In genomic region chr16:46801428-46802049, GRCh38 we compare ENCODE assay signal across 8 cellular contexts. TPM values are rescaled to one million over a fixed set of nuclear protein-coding genes. Genes with fewer than 3 reads are reported as not detected.
A peak's percentile ranks its signal among the peaks of the same experiment; 100 is the strongest.
DNase-seq lines count a peak whose midpoint lies in the region; ATAC-seq, FAIRE-seq and TF ChIP-seq lines count a peak whose summit lies in the region.

No MANE protein-coding gene starts in this region.

- H3K27me3 ChIP-seq in AG04450 (ENCODE audit: control insufficient read depth, insufficient read depth, low read length) = no peaks in the 10 kb centered on the region
- no peaks in the 10 kb centered on the region for H3K27me3 ChIP-seq in H9 (ENCODE audit: insufficient read depth, low read length)

- H3K9me3 Mint-ChIP-seq in H9 = peaks cover 0 to 5% of the 10 kb centered on the region in 2 experiments; a peak in 4 of 5 replicates

- H2BK5ac ChIP-seq in H9 (ENCODE audit: insufficient read length, low read length) = no peak overlapping the region

- no CpG with 5 or more reads among the region's 5 CpGs for WGBS in H9 (ENCODE audit: extremely low coverage, insufficient read length, low lambda C conversion rate)

- H3K4me1 Mint-ChIP-seq in H9 = peaks cover 0 to 3% of the 10 kb centered on the region in 2 experiments; a peak in 2 of 4 replicates

- H2BK120ac ChIP-seq in H9 (ENCODE audit: low read depth, low read length, poor library complexity, severe bottlenecking) = no peak overlapping the region

- no peak overlapping the region for H3K56ac ChIP-seq in H9 (ENCODE audit: insufficient read length, low read depth, low read length)

- no peak overlapping the region for H3K4me3 Mint-ChIP-seq in H9

- no peak overlapping the region for H3K4ac ChIP-seq in H9 (ENCODE audit: low read depth, low read length)

- peak; percentile 68 for FAIRE-seq in RCC 7860 (lab: Jason Lieb, UNC)

- no peak overlapping the region for H2BK15ac ChIP-seq in H9 (ENCODE audit: low read depth, low read length)

- no peak overlapping the region for H3K27ac Mint-ChIP-seq in H9

- no peaks in the 10 kb centered on the region for H3K4me1 ChIP-seq in H9 (ENCODE audit: insufficient read depth, low read length)

- H3K4me3 ChIP-seq in AG04450 (ENCODE audit: low read depth, low read length) = no peak overlapping the region

- no peak overlapping the region for H2BK20ac ChIP-seq in H9 (ENCODE audit: low read depth, low read length, poor library complexity, severe bottlenecking)

- no peak overlapping the region for H4K91ac ChIP-seq in H9 (ENCODE audit: insufficient read length, low read depth, low read length)

- no peaks in the 10 kb centered on the region for H3K23me2 ChIP-seq in H9 (ENCODE audit: insufficient read length, low read depth, low read length, poor library complexity, severe bottlenecking)

- peaks cover 5 to 16% (median 14%) of the 10 kb centered on the region in 3 experiments for H3K36me3 Mint-ChIP-seq in H9 (ENCODE audit: insufficient read depth in 1 of 3, low read depth in 3 of 3)

- no peak overlapping the region for H3K14ac ChIP-seq in H9 (ENCODE audit: insufficient read depth, low read length)

- no peak overlapping the region for H4K5ac ChIP-seq in H9 (ENCODE audit: insufficient read length, low read depth, low read length)

- no peaks in the 10 kb centered on the region for H3K79me1 ChIP-seq in H9 (ENCODE audit: insufficient read depth, low read depth, low read length, poor library complexity, severe bottlenecking)

- CTCF ChIA-PET in AG04450 (lab: Charles Lee) = interaction anchor here (0.6 to 5.2 kb wide), 28 partner anchors 8 to 1584 kb away, joined by 3 to 76 read pairs (median 5); no protein-coding TSS in a partner anchor

- no peak overlapping the region for H3K9ac ChIP-seq in H9 (ENCODE audit: extremely low read depth, insufficient read length, low read length)

- DNase-seq in AG04450 (ENCODE audit: low read depth, low spot score) = no peak
- DNase-seq in H9 = no peak
- DNase-seq in RCC 7860 (ENCODE audit: low spot score) = peak; percentile 42
- peak; percentile 19 for DNase-seq in foreskin melanocyte
- no peak for DNase-seq in activated CD8-positive, alpha-beta memory T cell treated with anti-CD3 and anti-CD28 coated beads, Interleukin-2, amount 50 U/mL, for 4 hours

- H2AFZ ChIP-seq in H9 (ENCODE audit: low read length) = no peak overlapping the region

- H3K18ac ChIP-seq in H9 (ENCODE audit: insufficient read length, low read depth, low read length) = no peak overlapping the region

- H3K27me3 Mint-ChIP-seq in H9 (ENCODE audit: low read depth) = no peaks in the 10 kb centered on the region

- H4K8ac ChIP-seq in H9 (replicated peaks; ENCODE audit: insufficient read length, low read depth, low read length) = no peak overlapping the region

- no peak overlapping the region for H3T11ph ChIP-seq in H9 (ENCODE audit: low read length)

- H2BK12ac ChIP-seq in H9 (ENCODE audit: insufficient read length, low read depth, low read length) = no peak overlapping the region

- H2AK5ac ChIP-seq in H9 (ENCODE audit: insufficient read length, low read length) = no peak overlapping the region

- no peaks in the 10 kb centered on the region for H3K9me3 ChIP-seq in AG04450 (ENCODE audit: control insufficient read depth, insufficient read depth, low read length)
- no peaks in the 10 kb centered on the region for H3K9me3 ChIP-seq in H9 (ENCODE audit: control insufficient read depth, low read depth, low read length)

- H3K79me2 ChIP-seq in H9 (ENCODE audit: insufficient read depth, low read length) = no peaks in the 10 kb centered on the region

- H3K4me2 ChIP-seq in H9 (ENCODE audit: insufficient read depth, insufficient read length, low read length) = no peak overlapping the region

- ATAC-seq in GM19395 (IDR thresholded peaks at IDR 0.05; ENCODE audit: unreplicated experiment) = no peak
- ATAC-seq in HG03095 (IDR thresholded peaks at IDR 0.05; ENCODE audit: unreplicated experiment) = no peak
- no peak for ATAC-seq in GM18909 (IDR thresholded peaks at IDR 0.05; ENCODE audit: poor library complexity, unreplicated experiment)

- no peaks in the 10 kb centered on the region for H4K20me1 ChIP-seq in H9 (ENCODE audit: control insufficient read depth, insufficient read depth, insufficient read length)

- H3K27ac ChIP-seq in AG04450 (ENCODE audit: low read depth, low read length) = no peak overlapping the region
- no peak overlapping the region for H3K27ac ChIP-seq in H9 (ENCODE audit: insufficient read length, low read depth, low read length)

- POLR2A ChIA-PET in AG04450 (lab: Yijun Ruan, JAX) = no interaction called here

- TF ChIP-seq CTCF in AG04450 (IDR thresholded peaks at IDR 0.05; ENCODE audit: low read depth, low read length) (peak; percentile 56), H9 (conservative IDR thresholded peaks at IDR 0.05) (peak; percentile 69)

- no peak overlapping the region for H3K23ac ChIP-seq in H9 (ENCODE audit: insufficient read length, low read depth, low read length)

RNA-seq across cellular contexts. Expression of gene C16orf87, which starts 29.4 kb away (rescaled TPM):
- polyA plus RNA-seq in AG04450 (2011; rRNA removed) = 16.8 and 21.7 TPM in 2 replicates
- polyA minus RNA-seq in AG04450 (2011; rRNA and poly(A)+ RNA removed) = 10.7 and 17.5 TPM in 2 replicates
- 16.7 and 18.2 TPM in 2 replicates for total RNA-seq in H9 (2021)

RNA-seq across cellular contexts. Expression of gene MYLK3, which starts 53.4 kb away (rescaled TPM):
- polyA plus RNA-seq in AG04450 (2011; rRNA removed) = 0.09 and 0.11 TPM in 2 replicates
- 0.48 and 0.97 TPM in 2 replicates for polyA minus RNA-seq in AG04450 (2011; rRNA and poly(A)+ RNA removed)
- total RNA-seq in H9 (2021) = 0.39 and 0.90 TPM in 2 replicates

Comparison
In these comparisons a context has a peak if more than half of its experiments do, and no peak if none do; other contexts are left out.
1. DNase-seq: peak in RCC 7860 (single experiment) and foreskin melanocyte (single experiment); none in AG04450 (single experiment), H9 (single experiment) and activated CD8-positive, alpha-beta memory T cell treated with anti-CD3 and anti-CD28 coated beads, Interleukin-2, amount 50 U/mL, for 4 hours (single experiment).